Comparison of ENCODE assay signal across 26 cellular contexts in genomic region chr1:65082346-65083040, GRCh38.
"Had no signal": no experiment of that assay in that cellular context is flagged by ENCODE, and none has a peak within 500 bp of the region (broad histone marks: within the 10 kb centered on the region; RNA-seq: fewer than 3 reads in every experiment).

No MANE protein-coding gene starts in this region.

- ATAC-seq: heart left ventricle; lower lobe of right lung; naive thymus-derived CD8-positive, alpha-beta T cell; stimulated activated naive CD8-positive, alpha-beta T cell treated with anti-CD3 and anti-CD28 coated beads, Interleukin-15, amount 100 ng/mL, for 72 hours; T-helper 17 cell had no signal

- H3K4me1 ChIP-seq: foreskin keratinocyte, lower lobe of right lung, right lobe of liver, uterus had no signal

- H3K9me3 Mint-ChIP-seq: central memory CD8-positive, alpha-beta T cell had no signal

- H3K36me3 ChIP-seq: heart left ventricle, left lung, lower lobe of right lung, right lobe of liver, uterus, WERI-Rb-1 had no signal

- H3K27me3 ChIP-seq: heart left ventricle, left lung, right lobe of liver, uterus had no signal

- H3K4me3 Mint-ChIP-seq: central memory CD8-positive, alpha-beta T cell; immature natural killer cell; naive thymus-derived CD8-positive, alpha-beta T cell; stimulated activated naive CD8-positive, alpha-beta T cell treated with anti-CD3 and anti-CD28 coated beads, Interleukin-15, amount 100 ng/mL, for 72 hours; T-helper 17 cell; type B pancreatic cell had no signal

- H3K27ac Mint-ChIP-seq: immature natural killer cell; naive thymus-derived CD8-positive, alpha-beta T cell; T-helper 17 cell; type B pancreatic cell had no signal

- H3K4me3 ChIP-seq: coronary artery, heart left ventricle, left lung, lower lobe of right lung, right lobe of liver, uterus had no signal

- H3K4me1 Mint-ChIP-seq: central memory CD8-positive, alpha-beta T cell; immature natural killer cell; naive thymus-derived CD8-positive, alpha-beta T cell had no signal

- DNase-seq: activated CD4-positive, alpha-beta T cell treated with anti-CD3 and anti-CD28 coated beads for 48 hours; activated CD4-positive, alpha-beta T cell treated with anti-CD3 and anti-CD28 coated beads, Interleukin-2, amount 50 U/mL, for 48 hours; activated CD8-positive, alpha-beta memory T cell treated with anti-CD3 and anti-CD28 coated beads, Interleukin-2, amount 50 U/mL, for 4 hours; activated gamma-delta T cell treated with Interleukin-2 at 50 U/mL for 16 hours; activated naive CD4-positive, alpha-beta T cell treated with anti-CD3 and anti-CD28 coated beads, Interleukin-2, amount 50 U/mL, for 16 hours; activated T-cell treated with anti-CD3 and anti-CD28 coated beads, Interleukin-2, amount 50 U/mL, for 1 hour; amygdala; foreskin keratinocyte; heart left ventricle; hypothalamus; immature natural killer cell; kidney; left lung; lower lobe of right lung; naive thymus-derived CD8-positive, alpha-beta T cell; right lobe of liver; stimulated activated CD4-positive, alpha-beta T cell treated with anti-CD3 and anti-CD28 coated beads, Interleukin-2, amount 100 ng/mL, for 48 hours; stimulated activated naive CD8-positive, alpha-beta T cell treated with anti-CD3 and anti-CD28 coated beads, Interleukin-15, amount 100 ng/mL, for 72 hours; substantia nigra; T-helper 17 cell; T1000; uterus; WERI-Rb-1 had no signal

- H3K36me3 Mint-ChIP-seq: immature natural killer cell, type B pancreatic cell had no signal

- H3K27ac ChIP-seq: coronary artery, foreskin keratinocyte, heart left ventricle, left lung, lower lobe of right lung, right lobe of liver, uterus, WERI-Rb-1 had no signal
